Comparison of ENCODE assay signal across 13 cellular contexts in the genomic region with DNA sequence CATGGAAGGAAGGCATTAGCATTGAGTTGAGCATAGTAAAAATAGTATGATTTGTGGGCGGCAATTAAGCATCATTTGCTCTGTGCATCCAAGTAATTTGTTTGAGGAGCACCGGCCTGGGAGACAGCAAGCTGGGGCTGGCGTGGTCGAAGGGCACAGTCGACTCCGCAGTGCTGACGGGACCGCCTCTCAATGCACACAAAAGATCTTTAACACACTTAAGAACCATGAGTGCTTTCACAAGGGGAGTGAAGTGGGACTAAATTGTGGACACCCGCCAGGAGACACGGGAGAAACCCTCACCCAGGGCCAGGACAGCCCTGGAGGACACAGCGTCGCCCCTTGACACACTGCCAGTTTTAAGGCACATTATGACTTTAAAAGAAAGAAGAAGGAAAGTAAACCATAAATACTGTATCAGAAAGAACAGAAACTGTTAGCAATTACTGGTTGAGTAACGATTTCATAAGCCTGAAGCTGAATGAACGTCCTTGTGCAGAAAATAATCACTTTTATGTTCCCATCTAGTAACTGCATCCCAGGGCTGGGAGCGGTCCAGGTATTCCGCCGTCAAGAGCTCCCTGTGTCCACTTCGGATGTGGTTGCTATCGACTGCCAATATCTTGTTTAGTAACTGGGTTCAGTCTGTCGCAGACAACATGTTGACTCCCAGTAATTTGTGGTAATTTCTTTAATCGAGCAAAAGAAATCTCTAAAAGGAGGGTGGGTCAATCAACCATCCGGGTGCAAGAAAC.
"Had no signal": no experiment of that assay in that cellular context is flagged by ENCODE, and none has a peak within 500 bp of the region (broad histone marks: within the 10 kb centered on the region; RNA-seq: fewer than 3 reads in every experiment).

No MANE protein-coding gene starts in this region.

- DNase-seq: activated CD4-positive, alpha-beta T cell treated with anti-CD3 and anti-CD28 coated beads for 1 hour; activated gamma-delta T cell treated with Interleukin-2 at 50 U/mL for 16 hours; activated T-cell treated with anti-CD3 and anti-CD28 coated beads, Interleukin-2, amount 50 U/mL, for 1 hour; naive thymus-derived CD8-positive, alpha-beta T cell; ovary; stimulated activated CD4-positive, alpha-beta T cell treated with anti-CD3 and anti-CD28 coated beads, Interleukin-4, amount 100 ng/mL, for 24 hours; stimulated activated naive CD8-positive, alpha-beta T cell treated with anti-CD3 and anti-CD28 coated beads, Interleukin-15, Interleukin-2, amounts not matched to agents 100 U/mL and 50 U/mL, for 24 hours; T-helper 9 cell; tibial artery had no signal

- ATAC-seq: activated naive CD4-positive, alpha-beta T cell treated with anti-CD3 and anti-CD28 coated beads, Interleukin-2, amount 50 U/mL, for 72 hours; left lobe of liver; naive thymus-derived CD8-positive, alpha-beta T cell; stimulated activated naive CD8-positive, alpha-beta T cell treated with anti-CD3 and anti-CD28 coated beads, Interleukin-15, Interleukin-2, amounts not matched to agents 100 U/mL and 50 U/mL, for 24 hours had no signal

- H3K27ac ChIP-seq: neutrophil, ovary, prostate gland, tibial artery had no signal

- H3K4me1 ChIP-seq: prostate gland, tibial artery had no signal

- H3K27me3 ChIP-seq: neutrophil, ovary, tibial artery had no signal

- H3K4me3 ChIP-seq: ovary, prostate gland, tibial artery had no signal

- H3K36me3 ChIP-seq: neutrophil, ovary, prostate gland had no signal

- H3K9me3 ChIP-seq: neutrophil, ovary, prostate gland, tibial artery had no signal
